Comparison of ENCODE assay signal across 11 cellular contexts in genomic region chr17:83076930-83077329, GRCh38. TPM values are rescaled to one million over a fixed set of nuclear protein-coding genes. Genes with fewer than 3 reads are reported as not detected.
DNase-seq lines count a peak whose midpoint lies in the region; ATAC-seq, FAIRE-seq and TF ChIP-seq lines count a peak whose summit lies in the region.
"Had no signal": no experiment of that assay in that cellular context is flagged by ENCODE, and none has a peak within 500 bp of the region (broad histone marks: within the 10 kb centered on the region; RNA-seq: fewer than 3 reads in every experiment).

No MANE protein-coding gene starts in this region.

- no peak overlapping the region for H3K9ac ChIP-seq in astrocyte (ENCODE audit: low read length)

- peaks cover 8% of the 10 kb centered on the region for H4K20me1 ChIP-seq in astrocyte (ENCODE audit: insufficient read depth, low read length)

- peaks cover 30% of the 10 kb centered on the region for H3K27me3 Mint-ChIP-seq in astrocyte (ENCODE audit: low read depth, unreplicated experiment)
- no peaks in the 10 kb centered on the region for H3K27me3 Mint-ChIP-seq in natural killer cell (ENCODE audit: low read depth in 2 of 2)
- H3K27me3 Mint-ChIP-seq in nephron progenitor cell (ENCODE audit: low read depth, poor library complexity), result peaks cover 42% of the 10 kb centered on the region

- H3K4me1 ChIP-seq in astrocyte (ENCODE audit: insufficient read depth, low read length), result peaks cover 10% of the 10 kb centered on the region

- H3K36me3 ChIP-seq in astrocyte (ENCODE audit: insufficient read depth, low read length), result no peaks in the 10 kb centered on the region
- H3K36me3 ChIP-seq: thyroid gland had no signal

- ATAC-seq in natural killer cell (no peak), GM18858 (IDR thresholded peaks at IDR 0.05; ENCODE audit: unreplicated experiment) (no peak)

- H3K4me3 ChIP-seq in astrocyte (ENCODE audit: insufficient read depth, low read depth, low read length), result no peak overlapping the region
- H3K4me3 ChIP-seq: thyroid gland had no signal

- peaks cover 8% of the 10 kb centered on the region for H3K27me3 ChIP-seq in astrocyte (ENCODE audit: insufficient read depth, low read length)
- H3K27me3 ChIP-seq: thyroid gland had no signal

- no peak for FAIRE-seq in astrocyte (lab: Jason Lieb, UNC)
- FAIRE-seq: H54 had no signal

- intact Hi-C loops in natural killer cell (cut with micrococcal nuclease), result no loop called here

- H2AFZ ChIP-seq in astrocyte (ENCODE audit: low read depth, low read length), result no peak overlapping the region

- peaks cover 2% of the 10 kb centered on the region for H3K36me3 Mint-ChIP-seq in astrocyte (ENCODE audit: low read depth, unreplicated experiment)
- H3K36me3 Mint-ChIP-seq in natural killer cell, result no peaks in the 10 kb centered on the region
- no peaks in the 10 kb centered on the region for H3K36me3 Mint-ChIP-seq in nephron progenitor cell (ENCODE audit: low read depth)

- H3K27ac Mint-ChIP-seq in astrocyte (ENCODE audit: unreplicated experiment) (no peak overlapping the region), natural killer cell (no peak overlapping the region), nephron progenitor cell (no peak overlapping the region)

- H3K79me2 ChIP-seq in astrocyte (ENCODE audit: insufficient read depth, low read length), result peaks cover 15% of the 10 kb centered on the region

- H3K27ac ChIP-seq in astrocyte (ENCODE audit: low read depth, low read length), result no peak overlapping the region

- H3K9me3 Mint-ChIP-seq in astrocyte (ENCODE audit: unreplicated experiment) (no peaks in the 10 kb centered on the region), natural killer cell (no peaks in the 10 kb centered on the region), nephron progenitor cell (no peaks in the 10 kb centered on the region)

- TF ChIP-seq CTCF in astrocyte (IDR thresholded peaks at IDR 0.05; ENCODE audit: insufficient read depth, low read depth, low read length) (no peak), natural killer cell (IDR thresholded peaks at IDR 0.05) (no peak), nephron progenitor cell (IDR thresholded peaks at IDR 0.05) (no peak)

- H3K4me2 ChIP-seq in astrocyte (ENCODE audit: low read length), result no peak overlapping the region

- DNase-seq in NCI-H2196 (lab: John Stamatoyannopoulos, UW; ENCODE audit: unreplicated experiment) (peak; percentile 53), NCI-H2196 treated with DMSO at 0.1 percent for 48 hours (lab: John Stamatoyannopoulos, UW; ENCODE audit: unreplicated experiment) (no peak), HuH-7 (ENCODE audit: low spot score) (peak; percentile 75), astrocyte (ENCODE audit: low read depth) (no peak), natural killer cell (no peak), OCI-M2 (lab: John Stamatoyannopoulos, UW; ENCODE audit: unreplicated experiment) (no peak), nephron progenitor cell (no peak)
- DNase-seq: stimulated activated CD4-positive, alpha-beta T cell treated with anti-CD3 and anti-CD28 coated beads, Interleukin-1b, Interleukin-23, amount 100 ng/mL, for 48 hours had no signal

- peaks cover 2% of the 10 kb centered on the region for H3K4me1 Mint-ChIP-seq in astrocyte (ENCODE audit: low read depth, unreplicated experiment)
- H3K4me1 Mint-ChIP-seq in natural killer cell, result peaks cover 9 to 18% of the 10 kb centered on the region in 2 donors
- peaks cover 19% of the 10 kb centered on the region for H3K4me1 Mint-ChIP-seq in nephron progenitor cell

- no peaks in the 10 kb centered on the region for H3K9me3 ChIP-seq in astrocyte (ENCODE audit: insufficient read depth, low read depth, low read length)
- H3K9me3 ChIP-seq: thyroid gland had no signal

- H3K4me3 Mint-ChIP-seq in astrocyte (ENCODE audit: unreplicated experiment), result peak overlapping the region; percentile 37
- H3K4me3 Mint-ChIP-seq in natural killer cell, result peak overlapping the region; percentile 29
- H3K4me3 Mint-ChIP-seq in nephron progenitor cell, result no peak overlapping the region

RNA-seq across cellular contexts. Expression of gene METRNL, which starts 2.5 kb away (rescaled TPM):
- total RNA-seq in astrocyte (28.3 and 36.7 TPM in 2 replicates), natural killer cell (100 to 1,000 TPM; 227 to 390 (median 325) TPM)

Comparison
In these comparisons a context has a peak if more than half of its experiments do, and no peak if none do; other contexts are left out.
1. DNase-seq: peak in NCI-H2196 (single experiment) and HuH-7 (single experiment); none in NCI-H2196 treated with DMSO at 0.1 percent for 48 hours (single experiment), astrocyte (single experiment), natural killer cell (single experiment), OCI-M2 (single experiment) and nephron progenitor cell (single experiment).